In the genomic region with DNA sequence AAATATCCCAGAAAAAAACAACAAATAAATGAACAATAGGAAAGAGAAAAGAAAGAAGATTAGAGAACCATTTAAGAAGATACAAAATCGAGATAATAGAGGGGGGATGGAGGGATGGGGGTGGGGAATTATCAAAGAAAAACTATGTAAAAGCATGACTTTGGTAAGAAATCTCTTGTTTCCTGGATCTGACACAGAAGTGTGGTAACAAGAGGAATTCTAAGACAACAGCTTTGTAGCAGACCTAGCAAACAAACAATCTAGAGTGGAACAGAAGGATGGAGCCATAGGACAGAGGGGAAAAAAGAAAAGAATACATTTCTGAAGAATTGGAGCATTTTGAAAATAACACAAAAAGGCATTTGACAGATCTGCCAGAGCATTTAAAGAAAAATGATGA, we compare ENCODE assay signal across 23 cellular contexts.
"Had no signal": no experiment of that assay in that cellular context is flagged by ENCODE, and none has a peak within 500 bp of the region (broad histone marks: within the 10 kb centered on the region; RNA-seq: fewer than 3 reads in every experiment).

No MANE protein-coding gene starts in this region.

- H3K4me3 ChIP-seq: MG63, Peyer's patch, SJSA1 had no signal

- DNase-seq: activated CD4-positive, alpha-beta T cell treated with anti-CD3 and anti-CD28 coated beads for 4 hours; activated CD8-positive, alpha-beta memory T cell treated with anti-CD3 and anti-CD28 coated beads, Interleukin-2, amount 50 U/mL, for 4 hours; activated CD8-positive, alpha-beta T cell treated with anti-CD3 and anti-CD28 coated beads for 36 hours; activated gamma-delta T cell treated with Interleukin-2 at 50 U/mL for 16 hours; activated naive CD4-positive, alpha-beta T cell treated with anti-CD3 and anti-CD28 coated beads, Interleukin-2, amount 10 ng/mL, durations not matched to agents 7 days and 5 days; activated naive CD8-positive, alpha-beta T cell treated with anti-CD3 and anti-CD28 coated beads for 36 hours; activated T-cell treated with anti-CD3 and anti-CD28 coated beads, Interleukin-2, amount 50 U/mL, for 72 hours; anterior cingulate cortex; cerebellar nuclear complex; MG63; MV-4-11; NCI-H1092 treated with DMSO at 0.1 percent for 48 hours; NCI-H1417 treated with DMSO at 0.1 percent for 48 hours; NCI-H1694; NCI-H2029; NCI-H510A treated with DMSO at 0.1 percent for 48 hours; NCI-H69; Peyer's patch; Right ventricle myocardium superior had no signal

- ATAC-seq: activated CD8-positive, alpha-beta T cell treated with anti-CD3 and anti-CD28 coated beads for 36 hours; activated T-cell treated with anti-CD3 and anti-CD28 coated beads, Interleukin-2, amount 50 U/mL, for 72 hours had no signal

- H3K27ac ChIP-seq: Peyer's patch, RWPE1, SJSA1 had no signal

- H3K36me3 ChIP-seq: Peyer's patch had no signal

- H3K27me3 ChIP-seq: MG63, Peyer's patch, SJSA1 had no signal

- H3K27ac Mint-ChIP-seq: activated CD8-positive, alpha-beta T cell treated with anti-CD3 and anti-CD28 coated beads for 36 hours; activated naive CD4-positive, alpha-beta T cell treated with anti-CD3 and anti-CD28 coated beads, Interleukin-2, amount 10 ng/mL, durations not matched to agents 7 days and 5 days; activated naive CD8-positive, alpha-beta T cell treated with anti-CD3 and anti-CD28 coated beads for 36 hours; activated T-cell treated with anti-CD3 and anti-CD28 coated beads, Interleukin-2, amount 50 U/mL, for 72 hours; activated T-helper 2 cell treated with anti-CD3 and anti-CD28 coated beads, Interferon-gamma antibody, Interleukin-2, Interleukin-4, amounts not matched to agents 10 μg/mL and 5 μg/mL and 100 μg/mL, durations not matched to agents 14 hours and 24 hours and 36 hours; T-helper 1 cell treated with Interleukin-12 subunit alpha and Interleukin-12 subunit beta and Interleukin-4 antibody, amounts not matched to agents 30 μg/mL and 1 μg/mL, for 36 hours had no signal

- H3K4me3 Mint-ChIP-seq: activated CD8-positive, alpha-beta T cell treated with anti-CD3 and anti-CD28 coated beads for 36 hours; activated naive CD4-positive, alpha-beta T cell treated with anti-CD3 and anti-CD28 coated beads, Interleukin-2, amount 10 ng/mL, durations not matched to agents 7 days and 5 days; activated naive CD8-positive, alpha-beta T cell treated with anti-CD3 and anti-CD28 coated beads for 36 hours; activated T-cell treated with anti-CD3 and anti-CD28 coated beads, Interleukin-2, amount 50 U/mL, for 72 hours; T-helper 1 cell treated with Interleukin-12 subunit alpha and Interleukin-12 subunit beta and Interleukin-4 antibody, amounts not matched to agents 30 μg/mL and 1 μg/mL, for 36 hours had no signal

- H3K4me1 ChIP-seq: Peyer's patch had no signal

- H3K9me3 ChIP-seq: Peyer's patch, SJSA1 had no signal
